ENCODE assay signal across 1 cellular context in genomic region chr4:122616910-122617596, GRCh38.
TF ChIP-seq lines count a peak whose summit lies in the region.

No MANE protein-coding gene starts in this region.

TF ChIP-seq in H1, 55 proteins besides CTCF, POLR2A, EP300 and RAD21:
- TF ChIP-seq ATF2 (IDR thresholded peaks at IDR 0.05; ENCODE audit: low read length), result no peak
- peak; percentile 7; the same call in 1 of the 2 replicates for TF ChIP-seq MAFK (IDR thresholded peaks at IDR 0.05; ENCODE audit: low read depth, low read length)
